Comparison of ENCODE assay signal across 27 cellular contexts in genomic region chr6:44842616-44843015, GRCh38.
"Had no signal": no experiment of that assay in that cellular context is flagged by ENCODE, and none has a peak within 500 bp of the region (broad histone marks: within the 10 kb centered on the region; RNA-seq: fewer than 3 reads in every experiment).

No MANE protein-coding gene starts in this region.

- H3K4me3 Mint-ChIP-seq: effector memory CD8-positive, alpha-beta T cell; mesothelial cell of epicardium; naive B cell; natural killer cell treated with Interleukin-12 subunit alpha and Interleukin-12 subunit beta and Interleukin-15 and Interleukin-18, amount 100 ng/mL, for 72 hours; neural crest cell; stimulated activated memory B cell treated with anti-CD40 and anti-IgM and Interleukin-4, amounts not matched to agents 10 μg/mL and 1 μg/mL and 100 μg/mL, for 72 hours; type B pancreatic cell had no signal

- H3K27ac ChIP-seq: esophagus squamous epithelium, gastroesophageal sphincter, heart left ventricle, hepatocyte, neutrophil, pancreas, testis, tibial artery had no signal

- H3K4me1 ChIP-seq: esophagus squamous epithelium, gastroesophageal sphincter, heart left ventricle, pancreas, testis, tibial artery had no signal

- H3K36me3 Mint-ChIP-seq: mesothelial cell of epicardium; naive B cell; natural killer cell treated with Interleukin-12 subunit alpha and Interleukin-12 subunit beta and Interleukin-15 and Interleukin-18, amount 100 ng/mL, for 72 hours; type B pancreatic cell had no signal

- H3K9me3 ChIP-seq: esophagus squamous epithelium, gastroesophageal sphincter, heart left ventricle, mucosa of descending colon, neutrophil, pancreas, testis, tibial artery had no signal

- H3K4me1 Mint-ChIP-seq: stimulated activated memory B cell treated with anti-CD40 and anti-IgM and Interleukin-4, amounts not matched to agents 10 μg/mL and 1 μg/mL and 100 μg/mL, for 72 hours had no signal

- H3K27me3 ChIP-seq: esophagus squamous epithelium, gastroesophageal sphincter, heart left ventricle, hepatocyte, neutrophil, pancreas, testis, tibial artery had no signal

- H3K36me3 ChIP-seq: esophagus squamous epithelium, gastroesophageal sphincter, heart left ventricle, neutrophil, pancreas, tibial artery had no signal

- ATAC-seq: gastroesophageal sphincter; heart left ventricle; left lobe of liver; mucosa of descending colon; natural killer cell treated with Interleukin-12 subunit alpha and Interleukin-12 subunit beta and Interleukin-15 and Interleukin-18, amount 100 ng/mL, for 72 hours; pancreas; sciatic nerve; stimulated activated memory B cell treated with anti-CD40 and anti-IgM and Interleukin-4, amounts not matched to agents 10 μg/mL and 1 μg/mL and 100 μg/mL, for 72 hours; stimulated activated naive CD8-positive, alpha-beta T cell treated with anti-CD3 and anti-CD28 coated beads, Interleukin-15, Interleukin-2, amounts not matched to agents 100 U/mL and 50 U/mL, for 24 hours had no signal

- DNase-seq: cortex of kidney; effector memory CD8-positive, alpha-beta T cell; erythroblast; esophagus squamous epithelium; foreskin fibroblast; heart left ventricle; kidney; mesenchymal stem cell; mucosa of descending colon; naive B cell; pancreas; retina; stimulated activated CD4-positive, alpha-beta T cell treated with anti-CD3 and anti-CD28 coated beads, Interleukin-4, amount 100 ng/mL, for 4 hours; stimulated activated naive CD8-positive, alpha-beta T cell treated with anti-CD3 and anti-CD28 coated beads, Interleukin-15, Interleukin-2, amounts not matched to agents 100 U/mL and 50 U/mL, for 24 hours; substantia nigra; testis; tibial artery had no signal

- H3K9me3 Mint-ChIP-seq: effector memory CD8-positive, alpha-beta T cell; natural killer cell treated with Interleukin-12 subunit alpha and Interleukin-12 subunit beta and Interleukin-15 and Interleukin-18, amount 100 ng/mL, for 72 hours; stimulated activated memory B cell treated with anti-CD40 and anti-IgM and Interleukin-4, amounts not matched to agents 10 μg/mL and 1 μg/mL and 100 μg/mL, for 72 hours had no signal

- H3K4me3 ChIP-seq: esophagus squamous epithelium, gastroesophageal sphincter, heart left ventricle, hepatocyte, mucosa of descending colon, pancreas, testis, tibial artery had no signal

- H3K27me3 Mint-ChIP-seq: effector memory CD8-positive, alpha-beta T cell; naive B cell; natural killer cell treated with Interleukin-12 subunit alpha and Interleukin-12 subunit beta and Interleukin-15 and Interleukin-18, amount 100 ng/mL, for 72 hours; stimulated activated memory B cell treated with anti-CD40 and anti-IgM and Interleukin-4, amounts not matched to agents 10 μg/mL and 1 μg/mL and 100 μg/mL, for 72 hours; type B pancreatic cell had no signal

- H3K27ac Mint-ChIP-seq: effector memory CD8-positive, alpha-beta T cell; mesothelial cell of epicardium; naive B cell; natural killer cell treated with Interleukin-12 subunit alpha and Interleukin-12 subunit beta and Interleukin-15 and Interleukin-18, amount 100 ng/mL, for 72 hours; stimulated activated memory B cell treated with anti-CD40 and anti-IgM and Interleukin-4, amounts not matched to agents 10 μg/mL and 1 μg/mL and 100 μg/mL, for 72 hours; type B pancreatic cell had no signal
